In genomic region chrX:154008521-154008920, GRCh38 we compare ENCODE assay signal across 23 cellular contexts. TPM values are rescaled to one million over a fixed set of nuclear protein-coding genes. Genes with fewer than 3 reads are reported as not detected.
A peak's percentile ranks its signal among the peaks of the same experiment; 100 is the strongest.
DNase-seq lines count a peak whose midpoint lies in the region; ATAC-seq and TF ChIP-seq lines count a peak whose summit lies in the region.
"Had no signal": no experiment of that assay in that cellular context is flagged by ENCODE, and none has a peak within 500 bp of the region (broad histone marks: within the 10 kb centered on the region; RNA-seq: fewer than 3 reads in every experiment).

No MANE protein-coding gene starts in this region.

- peak overlapping the region; percentile 43 to 96 (median 67) for H3K27ac Mint-ChIP-seq in IgD-negative memory B cell
- peak overlapping the region; percentile 5 for H3K27ac Mint-ChIP-seq in activated naive CD8-positive, alpha-beta T cell treated with anti-CD3 and anti-CD28 coated beads for 36 hours
- H3K27ac Mint-ChIP-seq: T-helper 1 cell treated with Interleukin-12 subunit alpha and Interleukin-12 subunit beta and Interleukin-4 antibody, amounts not matched to agents 30 μg/mL and 1 μg/mL, for 36 hours had no signal

- no peaks in the 10 kb centered on the region for H3K9me3 ChIP-seq in BLaER1
- H3K9me3 ChIP-seq: sigmoid colon, stomach had no signal

- H3K27me3 ChIP-seq in BLaER1: peaks cover 97% of the 10 kb centered on the region

- intact Hi-C loops in lower leg skin (cut with DNase I; ENCODE audit: low total_unique reads): no loop called here

- no peak for TF ChIP-seq CTCF in lower leg skin (IDR thresholded peaks at IDR 0.05)

- H3K36me3 ChIP-seq in BLaER1: peaks cover 41% of the 10 kb centered on the region
- H3K36me3 ChIP-seq: sigmoid colon had no signal

- peak overlapping the region; percentile 57 for H3K9ac ChIP-seq in BLaER1

- peak overlapping the region; percentile 66 for H3K27ac ChIP-seq in BLaER1
- H3K27ac ChIP-seq: sigmoid colon, stomach, VCaP had no signal

- peak; percentile 26 for ATAC-seq in GM18498 (IDR thresholded peaks at IDR 0.05; ENCODE audit: unreplicated experiment)
- no peak for ATAC-seq in GM18868 (IDR thresholded peaks at IDR 0.05; ENCODE audit: unreplicated experiment)

- TF ChIP-seq POLR2A in lower leg skin (IDR thresholded peaks at IDR 0.05): no peak

- H3K36me3 Mint-ChIP-seq in IgD-negative memory B cell: no peaks in the 10 kb centered on the region
- peaks cover 18% of the 10 kb centered on the region for H3K36me3 Mint-ChIP-seq in activated naive CD8-positive, alpha-beta T cell treated with anti-CD3 and anti-CD28 coated beads for 36 hours

- H3K4me3 ChIP-seq in BLaER1 (no peak overlapping the region), lower leg skin (ENCODE audit: low read depth, poor library complexity, severe bottlenecking) (no peak overlapping the region)
- H3K4me3 ChIP-seq: dorsolateral prefrontal cortex, sigmoid colon, stomach had no signal

- peak overlapping the region in 3 of 4 donors; percentile 48 to 84 (median 55) for H3K4me3 Mint-ChIP-seq in IgD-negative memory B cell
- H3K4me3 Mint-ChIP-seq in activated naive CD8-positive, alpha-beta T cell treated with anti-CD3 and anti-CD28 coated beads for 36 hours: no peak overlapping the region
- H3K4me3 Mint-ChIP-seq: activated CD4-positive, alpha-beta memory T cell treated with anti-CD3 and anti-CD28 coated beads, Interleukin-2, amount 10 ng/mL, durations not matched to agents 7 days and 5 days; H9; naive thymus-derived CD4-positive, alpha-beta T cell; T-helper 1 cell treated with Interleukin-12 subunit alpha and Interleukin-12 subunit beta and Interleukin-4 antibody, amounts not matched to agents 30 μg/mL and 1 μg/mL, for 36 hours had no signal

- H3K4me1 Mint-ChIP-seq in IgD-negative memory B cell: peaks cover 24 to 30% (median 26%) of the 10 kb centered on the region in 3 donors
- H3K4me1 Mint-ChIP-seq in activated naive CD8-positive, alpha-beta T cell treated with anti-CD3 and anti-CD28 coated beads for 36 hours: no peaks in the 10 kb centered on the region
- H3K4me1 Mint-ChIP-seq: H9 had no signal

- peaks cover 54% of the 10 kb centered on the region for H4K20me1 ChIP-seq in BLaER1

- no peaks in the 10 kb centered on the region for H3K9me3 Mint-ChIP-seq in IgD-negative memory B cell
- H3K9me3 Mint-ChIP-seq in activated naive CD8-positive, alpha-beta T cell treated with anti-CD3 and anti-CD28 coated beads for 36 hours: no peaks in the 10 kb centered on the region
- H3K9me3 Mint-ChIP-seq: activated CD4-positive, alpha-beta memory T cell treated with anti-CD3 and anti-CD28 coated beads, Interleukin-2, amount 10 ng/mL, durations not matched to agents 7 days and 5 days; naive thymus-derived CD4-positive, alpha-beta T cell; T-helper 1 cell treated with Interleukin-12 subunit alpha and Interleukin-12 subunit beta and Interleukin-4 antibody, amounts not matched to agents 30 μg/mL and 1 μg/mL, for 36 hours had no signal

- peak overlapping the region; percentile 66 for H3K4me2 ChIP-seq in BLaER1

- H3K27me3 Mint-ChIP-seq in IgD-negative memory B cell: peaks cover 12% of the 10 kb centered on the region
- no peaks in the 10 kb centered on the region for H3K27me3 Mint-ChIP-seq in activated naive CD8-positive, alpha-beta T cell treated with anti-CD3 and anti-CD28 coated beads for 36 hours
- H3K27me3 Mint-ChIP-seq: activated CD4-positive, alpha-beta memory T cell treated with anti-CD3 and anti-CD28 coated beads, Interleukin-2, amount 10 ng/mL, durations not matched to agents 7 days and 5 days; naive thymus-derived CD4-positive, alpha-beta T cell had no signal

- no peak for DNase-seq in activated naive CD8-positive, alpha-beta T cell treated with anti-CD3 and anti-CD28 coated beads for 36 hours
- DNase-seq in NCI-H2171 treated with DMSO at 0.1 percent for 48 hours (lab: John Stamatoyannopoulos, UW) (no peak), retina (no peak), lower leg skin (ENCODE audit: low spot score in 2 of 2) (no peak)
- DNase-seq: activated CD4-positive, alpha-beta memory T cell treated with anti-CD3 and anti-CD28 coated beads, Interleukin-2, amount 10 ng/mL, durations not matched to agents 7 days and 5 days; COR-L47; dorsolateral prefrontal cortex; erythroblast; H9; mesenchymal stem cell; naive thymus-derived CD4-positive, alpha-beta T cell; NCI-H2081; NCI-H526 treated with DMSO at 0.1 percent for 48 hours; OCI-M1; sigmoid colon; stomach; trophoblast cell had no signal

- 69 to 75% methylated on average over 4 of the region's 4 CpGs for WGBS in lower leg skin, 2 donors

- H3K4me1 ChIP-seq in BLaER1: peaks cover 94% of the 10 kb centered on the region

RNA-seq across cellular contexts. Expression of gene IRAK1, which starts 11.2 kb away (rescaled TPM):
- polyA plus RNA-seq in IgD-negative memory B cell: 110 TPM
- total RNA-seq in activated naive CD8-positive, alpha-beta T cell treated with anti-CD3 and anti-CD28 coated beads for 36 hours: 100 to 1,000 TPM; 155 to 159 TPM
- 10 to 100 TPM; 57.5 to 67.4 (median 60.6) TPM for total RNA-seq in lower leg skin

RNA-seq across cellular contexts. Expression of gene TMEM187, which starts 36.0 kb away (rescaled TPM):
- 7.1 TPM for polyA plus RNA-seq in IgD-negative memory B cell
- total RNA-seq in activated naive CD8-positive, alpha-beta T cell treated with anti-CD3 and anti-CD28 coated beads for 36 hours: 1 to 10 TPM; 3.4 to 6.2 TPM
- total RNA-seq in lower leg skin: 10 to 100 TPM; 10.1 to 21.6 (median 14.4) TPM

RNA-seq across cellular contexts. Expression of gene HCFC1, which starts 36.9 kb away (rescaled TPM):
- polyA plus RNA-seq in IgD-negative memory B cell: 12.2 TPM
- 100 to 1,000 TPM; 140 to 142 TPM for total RNA-seq in activated naive CD8-positive, alpha-beta T cell treated with anti-CD3 and anti-CD28 coated beads for 36 hours
- 10 to 100 TPM; 32.6 to 51.6 (median 40.9) TPM for total RNA-seq in lower leg skin
